Comparison of ENCODE assay signal across 13 cellular contexts in genomic region chr1:5271264-5271663, GRCh38.
"Had no signal": no experiment of that assay in that cellular context is flagged by ENCODE, and none has a peak within 500 bp of the region (broad histone marks: within the 10 kb centered on the region; RNA-seq: fewer than 3 reads in every experiment).

No MANE protein-coding gene starts in this region.

- H3K27me3 ChIP-seq: foreskin keratinocyte, hepatocyte, neutrophil, right atrium auricular region had no signal

- H3K9me3 ChIP-seq: neutrophil, right atrium auricular region had no signal

- H3K9me3 Mint-ChIP-seq: dendritic cell treated with granulocyte-macrophage colony-stimulating factor and Interleukin-4, amounts not matched to agents 40 ng/mL and 50 ng/mL, for 4 days had no signal

- DNase-seq: erythroblast; foreskin keratinocyte; left colon; left ventricle myocardium superior; naive thymus-derived CD8-positive, alpha-beta T cell; small intestine; stimulated activated CD4-positive, alpha-beta T cell treated with anti-CD3 and anti-CD28 coated beads, Interleukin-12 subunit alpha, Interleukin-12 subunit beta, amount 100 ng/mL, for 4 hours; stimulated activated naive CD4-positive, alpha-beta T cell treated with Interleukin-2 at 50 U/mL for 16 hours; trophoblast cell had no signal

- H3K27ac Mint-ChIP-seq: dendritic cell treated with granulocyte-macrophage colony-stimulating factor and Interleukin-4, amounts not matched to agents 40 ng/mL and 50 ng/mL, for 4 days had no signal

- H3K4me3 Mint-ChIP-seq: dendritic cell treated with granulocyte-macrophage colony-stimulating factor and Interleukin-4, amounts not matched to agents 40 ng/mL and 50 ng/mL, for 4 days; naive thymus-derived CD8-positive, alpha-beta T cell had no signal

- H3K4me3 ChIP-seq: hepatocyte, right atrium auricular region had no signal

- H3K27me3 Mint-ChIP-seq: dendritic cell treated with granulocyte-macrophage colony-stimulating factor and Interleukin-4, amounts not matched to agents 40 ng/mL and 50 ng/mL, for 4 days; naive thymus-derived CD8-positive, alpha-beta T cell had no signal

- H3K4me1 ChIP-seq: foreskin keratinocyte, right atrium auricular region had no signal

- H3K36me3 ChIP-seq: neutrophil, right atrium auricular region had no signal

- H3K27ac ChIP-seq: foreskin keratinocyte, hepatocyte, neutrophil, right atrium auricular region had no signal
